ENCODE assay signal across 8 cellular contexts in genomic region chr1:115828101-115829022, GRCh38. TPM values are rescaled to one million over a fixed set of nuclear protein-coding genes. Genes with fewer than 3 reads are reported as not detected.
A peak's percentile ranks its signal among the peaks of the same experiment; 100 is the strongest.
DNase-seq lines count a peak whose midpoint lies in the region; ATAC-seq and TF ChIP-seq lines count a peak whose summit lies in the region.

No MANE protein-coding gene starts in this region.

- H3K4me1 ChIP-seq in A673 (ENCODE audit: insufficient read depth, low read length, poor library complexity, severe bottlenecking) (peaks cover 3% of the 10 kb centered on the region), left lung (peaks cover 0 to 30% of the 10 kb centered on the region in 2 donors)

- TF ChIP-seq CTCF in A673 (conservative IDR thresholded peaks at IDR 0.05; ENCODE audit: low read depth, low read length) (no peak), NB4 (IDR thresholded peaks at IDR 0.05; ENCODE audit: low read depth, low read length) (no peak), left lung (IDR thresholded peaks at IDR 0.05) (no peak)

- H3K36me3 ChIP-seq in A673 (ENCODE audit: insufficient read depth, low read length, poor library complexity, severe bottlenecking): no peaks in the 10 kb centered on the region
- H3K36me3 ChIP-seq in left lung: no peaks in the 10 kb centered on the region

- no peak for DNase-seq in A673 (ENCODE audit: low spot score)
- DNase-seq in NB4 (ENCODE audit: low read depth): peak; percentile 70
- no peak for DNase-seq in central memory CD8-positive, alpha-beta T cell (ENCODE audit: low spot score in 2 of 2)
- peak; percentile 47 to 81 for DNase-seq in left lung
- DNase-seq in stimulated activated naive CD8-positive, alpha-beta T cell treated with anti-CD3 and anti-CD28 coated beads, Interleukin-15, amount 100 ng/mL, for 72 hours: peak in 1 of 2 donors; percentile 12
- no peak for DNase-seq in NCI-H446 treated with DMSO at 0.1 percent for 48 hours (lab: John Stamatoyannopoulos, UW)

- H3K9me3 ChIP-seq in A673 (ENCODE audit: low read depth, low read length, poor library complexity, severe bottlenecking): no peaks in the 10 kb centered on the region
- no peaks in the 10 kb centered on the region for H3K9me3 ChIP-seq in left lung

- peaks cover 22% of the 10 kb centered on the region for H3K27me3 ChIP-seq in A673 (replicated peaks; ENCODE audit: insufficient read depth, low read depth, low read length, poor library complexity)
- H3K27me3 ChIP-seq in left lung: peaks cover 0 to 52% of the 10 kb centered on the region in 2 donors

- no peak for ATAC-seq in central memory CD8-positive, alpha-beta T cell (replicated peaks; ENCODE audit: extremely low read depth, poor library complexity, severe bottlenecking)
- ATAC-seq in left lung (peak; percentile 80), HG02759 (IDR thresholded peaks at IDR 0.05; ENCODE audit: unreplicated experiment) (no peak), GM21529 (IDR thresholded peaks at IDR 0.05; ENCODE audit: unreplicated experiment) (no peak)
- ATAC-seq in stimulated activated naive CD8-positive, alpha-beta T cell treated with anti-CD3 and anti-CD28 coated beads, Interleukin-15, amount 100 ng/mL, for 72 hours: peak; percentile 67

- intact Hi-C loops in A673 (cut with micrococcal nuclease; ENCODE audit: unreplicated experiment) (no loop called here), left lung (cut with DNase I) (no loop called here)

- POLR2A ChIA-PET in A673 (lab: Charles Lee; ENCODE audit: low non-redundant PET): no interaction called here

- peak; percentile 9 for TF ChIP-seq POLR2A in NB4 (IDR thresholded peaks at IDR 0.05; ENCODE audit: extremely low read depth, insufficient read length)

- H3K27me3 Mint-ChIP-seq in central memory CD8-positive, alpha-beta T cell: peaks cover 99% of the 10 kb centered on the region
- H3K27me3 Mint-ChIP-seq in stimulated activated naive CD8-positive, alpha-beta T cell treated with anti-CD3 and anti-CD28 coated beads, Interleukin-15, amount 100 ng/mL, for 72 hours: peaks cover 89% of the 10 kb centered on the region

- BruUV-seq in A673 (replicated peaks; lab: Mats Ljungman, UMichigan): no TSS peak

- H3K4me3 ChIP-seq in A673 (ENCODE audit: low read depth, low read length, poor library complexity, severe bottlenecking) (peak overlapping the region; percentile 33), NB4 (ENCODE audit: low read depth, low read length) (peak overlapping the region; percentile 60), left lung (peak overlapping the region; percentile 34 to 42)

- CTCF ChIA-PET in A673 (lab: Charles Lee): no interaction called here

- peak overlapping the region; percentile 57 for H3K4me3 Mint-ChIP-seq in central memory CD8-positive, alpha-beta T cell
- H3K4me3 Mint-ChIP-seq in stimulated activated naive CD8-positive, alpha-beta T cell treated with anti-CD3 and anti-CD28 coated beads, Interleukin-15, amount 100 ng/mL, for 72 hours: peak overlapping the region; percentile 81 to 83

- H3K27ac ChIP-seq in A673 (ENCODE audit: low read depth, low read length, poor library complexity, severe bottlenecking) (no peak overlapping the region), left lung (peak overlapping the region in 1 of 2 donors; percentile 45)

- peaks cover 5% of the 10 kb centered on the region for H3K4me1 Mint-ChIP-seq in central memory CD8-positive, alpha-beta T cell
- peaks cover 14% of the 10 kb centered on the region for H3K4me1 Mint-ChIP-seq in stimulated activated naive CD8-positive, alpha-beta T cell treated with anti-CD3 and anti-CD28 coated beads, Interleukin-15, amount 100 ng/mL, for 72 hours

- H3K36me3 Mint-ChIP-seq in central memory CD8-positive, alpha-beta T cell (ENCODE audit: insufficient read depth): no peaks in the 10 kb centered on the region

- no peak overlapping the region for H3K27ac Mint-ChIP-seq in central memory CD8-positive, alpha-beta T cell (ENCODE audit: low read depth)
- peak overlapping the region in 1 of 2 donors; percentile 49 for H3K27ac Mint-ChIP-seq in stimulated activated naive CD8-positive, alpha-beta T cell treated with anti-CD3 and anti-CD28 coated beads, Interleukin-15, amount 100 ng/mL, for 72 hours

- H3K9me3 Mint-ChIP-seq in central memory CD8-positive, alpha-beta T cell: no peaks in the 10 kb centered on the region
- no peaks in the 10 kb centered on the region for H3K9me3 Mint-ChIP-seq in stimulated activated naive CD8-positive, alpha-beta T cell treated with anti-CD3 and anti-CD28 coated beads, Interleukin-15, amount 100 ng/mL, for 72 hours

RNA-seq across cellular contexts. Expression of gene NHLH2, which starts 12.6 kb away (rescaled TPM):
- total RNA-seq in A673 (2021) (not detected in 2 replicates), left lung (not detected)

RNA-seq across cellular contexts. Expression of gene CASQ2, which starts 59.8 kb away (rescaled TPM):
- total RNA-seq in A673 (2021) (0.15 and 0.52 TPM in 2 replicates), left lung (1 to 10 TPM in 1 of 2 donors, under 1 TPM in 1; 0.32 to 4.8 TPM)

Comparison
In these comparisons a context has a peak if more than half of its experiments do, and no peak if none do; other contexts are left out.
1. DNase-seq: peak in NB4 (single experiment) and left lung (2 of 2); none in A673 (single experiment), central memory CD8-positive, alpha-beta T cell (0 of 2) and NCI-H446 treated with DMSO at 0.1 percent for 48 hours (single experiment).
2. ATAC-seq: peak in left lung (single experiment) and stimulated activated naive CD8-positive, alpha-beta T cell treated with anti-CD3 and anti-CD28 coated beads, Interleukin-15, amount 100 ng/mL, for 72 hours (single experiment); none in central memory CD8-positive, alpha-beta T cell (single experiment), HG02759 (single experiment) and GM21529 (single experiment).
3. Peak in every context shown above with its lines, with median percentiles within 50 percentile points of each other: H3K4me3 ChIP-seq.